In the genomic region with DNA sequence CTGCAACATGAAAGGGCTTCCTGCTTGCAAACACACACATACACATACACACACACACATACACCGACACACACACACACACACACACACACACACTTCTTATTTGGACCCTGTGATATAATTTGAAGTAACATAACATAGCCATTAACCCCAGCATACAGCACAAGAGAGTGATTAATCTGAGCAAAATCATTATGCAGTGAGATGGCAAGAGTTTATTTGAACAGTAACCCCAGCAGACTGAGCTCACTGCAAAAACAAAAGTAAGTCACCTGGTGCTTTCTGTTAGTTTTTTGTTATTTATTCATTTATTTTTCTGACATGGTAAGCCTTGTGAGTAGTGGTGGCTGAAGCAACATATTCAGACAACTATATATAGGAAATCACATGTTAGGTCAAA, we compare ENCODE assay signal across 17 cellular contexts.
DNase-seq lines count a peak whose midpoint lies in the region; ATAC-seq and TF ChIP-seq lines count a peak whose summit lies in the region.
"Had no signal": no experiment of that assay in that cellular context is flagged by ENCODE, and none has a peak within 500 bp of the region (broad histone marks: within the 10 kb centered on the region; RNA-seq: fewer than 3 reads in every experiment).

No MANE protein-coding gene starts in this region.

- H3K27ac ChIP-seq in gastrocnemius medialis = no peak overlapping the region
- H3K27ac ChIP-seq: BLaER1, GM23248, SJCRH30 had no signal

- no peaks in the 10 kb centered on the region for H3K9me3 ChIP-seq in gastrocnemius medialis
- H3K9me3 ChIP-seq: BLaER1, SJCRH30 had no signal

- intact Hi-C loops in gastrocnemius medialis (cut with DNase I; ENCODE audit: low total_unique reads) = no loop called here

- no peak for ATAC-seq in GM18868 (IDR thresholded peaks at IDR 0.05; ENCODE audit: unreplicated experiment)
- ATAC-seq in gastrocnemius medialis = no peak
- ATAC-seq: CD8-positive, alpha-beta T cell; PC-3 had no signal

- TF ChIP-seq CTCF in gastrocnemius medialis (IDR thresholded peaks at IDR 0.05 in 4 of 5, conservative IDR thresholded peaks at IDR 0.05 in 1 of 5) = no peak

- DNase-seq in NCI-H1105 treated with DMSO at 0.1 percent for 48 hours (lab: John Stamatoyannopoulos, UW) = peak; percentile 16
- no peak for DNase-seq in NCI-H1105 (lab: John Stamatoyannopoulos, UW)
- DNase-seq in NCI-H2081 (lab: John Stamatoyannopoulos, UW) = peak; percentile 27 to 78
- peak; percentile 59 for DNase-seq in NCI-H748 treated with DMSO at 0.1 percent for 48 hours (lab: John Stamatoyannopoulos, UW)
- peak; percentile 21 for DNase-seq in renal cortical epithelial cell (ENCODE audit: low read depth)
- no peak for DNase-seq in gastrocnemius medialis
- no peak for DNase-seq in HCEC 1CT
- DNase-seq: CD8-positive, alpha-beta T cell; GM23248; NCI-H1694; NCI-H2171; NCI-H524 treated with DMSO at 0.1 percent for 48 hours; PC-3; SJCRH30; T-helper 2 cell had no signal

- no peaks in the 10 kb centered on the region for H3K27me3 ChIP-seq in gastrocnemius medialis
- H3K27me3 ChIP-seq: BLaER1, SJCRH30 had no signal

- H3K4me3 ChIP-seq in gastrocnemius medialis = no peak overlapping the region
- H3K4me3 ChIP-seq: BLaER1, GM23248, SJCRH30 had no signal

- TF ChIP-seq POLR2A in gastrocnemius medialis (IDR thresholded peaks at IDR 0.05) = no peak

- in situ Hi-C loops in gastrocnemius medialis (cut with MboI; ENCODE audit: low sequenced_read_pairs in 4 of 4) = no loop called here

- H3K36me3 ChIP-seq in gastrocnemius medialis = no peaks in the 10 kb centered on the region
- H3K36me3 ChIP-seq: BLaER1, SJCRH30 had no signal

- no peaks in the 10 kb centered on the region for H3K4me1 ChIP-seq in gastrocnemius medialis
- H3K4me1 ChIP-seq: BLaER1, SJCRH30 had no signal

Comparison
In these comparisons a context has a peak if more than half of its experiments do, and no peak if none do; other contexts are left out.
1. DNase-seq: peak in NCI-H1105 treated with DMSO at 0.1 percent for 48 hours (single experiment), NCI-H2081 (2 of 2), NCI-H748 treated with DMSO at 0.1 percent for 48 hours (single experiment) and renal cortical epithelial cell (single experiment); none in NCI-H1105 (single experiment), gastrocnemius medialis (0 of 2) and HCEC 1CT (single experiment).